In the genomic region with DNA sequence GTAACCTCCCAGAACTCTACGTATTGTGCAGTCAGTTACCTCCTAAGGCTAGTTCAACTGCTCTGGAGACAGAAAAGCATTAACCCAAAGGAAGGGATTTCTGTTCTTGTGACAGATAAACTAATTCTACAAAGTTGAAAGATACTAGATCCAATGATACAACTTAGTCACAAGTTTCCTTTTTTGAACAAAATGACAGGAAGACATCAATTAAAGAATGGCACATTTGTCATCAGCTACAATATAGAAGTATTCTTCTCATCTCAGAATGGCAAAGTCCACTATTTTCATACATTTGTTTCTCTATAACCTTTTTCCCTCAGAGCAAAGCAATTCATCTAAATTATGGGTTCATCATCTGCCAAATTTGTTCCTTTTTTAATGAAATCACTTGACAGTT, we compare ENCODE assay signal across 17 cellular contexts. TPM values are rescaled to one million over a fixed set of nuclear protein-coding genes. Genes with fewer than 3 reads are reported as not detected.
DNase-seq lines count a peak whose midpoint lies in the region; ATAC-seq, FAIRE-seq and TF ChIP-seq lines count a peak whose summit lies in the region.
"Had no signal": no experiment of that assay in that cellular context is flagged by ENCODE, and none has a peak within 500 bp of the region (broad histone marks: within the 10 kb centered on the region; RNA-seq: fewer than 3 reads in every experiment).

No MANE protein-coding gene starts in this region.

- H3K4me1 ChIP-seq in endothelial cell of umbilical vein (ENCODE audit: control insufficient read depth, extremely low read depth, insufficient read depth, low read length) (peaks cover 11% of the 10 kb centered on the region), mesenchymal stem cell (ENCODE audit: control insufficient read depth, insufficient read depth, low read depth, low read length) (peaks cover 2% of the 10 kb centered on the region)
- H3K4me1 ChIP-seq: BLaER1 had no signal

- no peak overlapping the region for H3K9ac ChIP-seq in endothelial cell of umbilical vein (replicated peaks; ENCODE audit: extremely low read depth, insufficient read depth, low read length)
- H3K9ac ChIP-seq in mesenchymal stem cell (ENCODE audit: low read length) = no peak overlapping the region
- H3K9ac ChIP-seq: BLaER1 had no signal

- no peak overlapping the region for H2AK5ac ChIP-seq in mesenchymal stem cell (ENCODE audit: low read length, severe bottlenecking)

- H3K4me3 ChIP-seq in endothelial cell of umbilical vein (replicated peaks in 1 of 3; ENCODE audit: insufficient read depth in 1 of 3, low read depth in 1 of 3, low read length in 3 of 3) (no peak overlapping the region), mesenchymal stem cell (ENCODE audit: insufficient read depth in 1 of 2, low read depth in 1 of 2, low read length in 2 of 2) (no peak overlapping the region)
- H3K4me3 ChIP-seq: BLaER1, GM12878, K562 had no signal

- no peak overlapping the region for H2AFZ ChIP-seq in endothelial cell of umbilical vein (ENCODE audit: low read depth, low read length)
- H2AFZ ChIP-seq in mesenchymal stem cell (ENCODE audit: low read depth, low read length) = no peak overlapping the region

- H4K8ac ChIP-seq in mesenchymal stem cell (ENCODE audit: low read length) = no peak overlapping the region

- H3K9me1 ChIP-seq in endothelial cell of umbilical vein (replicated peaks; ENCODE audit: control insufficient read depth, extremely low read depth, insufficient read depth, low read length) = no peaks in the 10 kb centered on the region

- no peak overlapping the region for H3K14ac ChIP-seq in mesenchymal stem cell (ENCODE audit: low read length in 2 of 2)

- peak; percentile 63 for FAIRE-seq in endothelial cell of umbilical vein (lab: Jason Lieb, UNC)
- FAIRE-seq: GM12878, GM18507, H1, K562 had no signal

- H3K27me3 ChIP-seq in endothelial cell of umbilical vein (ENCODE audit: control insufficient read depth in 2 of 2, insufficient read depth in 2 of 2, low read length in 2 of 2) (no peaks in the 10 kb centered on the region), mesenchymal stem cell (ENCODE audit: control insufficient read depth in 1 of 2, insufficient read depth in 1 of 2, low read length in 2 of 2) (no peaks in the 10 kb centered on the region)
- H3K27me3 ChIP-seq: BLaER1 had no signal

- H3K9me3 ChIP-seq in endothelial cell of umbilical vein (replicated peaks; ENCODE audit: control insufficient read depth, insufficient read depth, low read length) = no peaks in the 10 kb centered on the region
- no peaks in the 10 kb centered on the region for H3K9me3 ChIP-seq in mesenchymal stem cell (ENCODE audit: control insufficient read depth, low read length)
- H3K9me3 ChIP-seq: BLaER1 had no signal

- H2BK15ac ChIP-seq in mesenchymal stem cell (ENCODE audit: low read depth, poor library complexity, severe bottlenecking) = no peak overlapping the region

- no peak overlapping the region for H2BK12ac ChIP-seq in mesenchymal stem cell (ENCODE audit: low read length in 2 of 2)

- CTCF ChIA-PET in endothelial cell of umbilical vein (lab: Charles Lee) = no interaction called here

- no peak overlapping the region for H2BK120ac ChIP-seq in mesenchymal stem cell (ENCODE audit: low read depth, low read length)

- H3K4me2 ChIP-seq in endothelial cell of umbilical vein (ENCODE audit: insufficient read depth, low read length) (no peak overlapping the region), mesenchymal stem cell (ENCODE audit: low read length, poor library complexity, severe bottlenecking) (no peak overlapping the region)
- H3K4me2 ChIP-seq: BLaER1 had no signal

- H2BK5ac ChIP-seq in mesenchymal stem cell (ENCODE audit: low read depth, low read length, poor library complexity, severe bottlenecking) = no peak overlapping the region

- H3K4ac ChIP-seq in mesenchymal stem cell (ENCODE audit: low read depth in 1 of 2, low read length in 2 of 2) = no peak overlapping the region

- WGBS in mesenchymal stem cell = 100% methylated on average over 1 of the region's 1 CpG

- no peak for TF ChIP-seq POLR2A in endothelial cell of umbilical vein (IDR thresholded peaks at IDR 0.05; ENCODE audit: low read depth, low read length)

- ATAC-seq in HG03139 (IDR thresholded peaks at IDR 0.05; ENCODE audit: unreplicated experiment) (no peak), GM18907 (IDR thresholded peaks at IDR 0.05; ENCODE audit: unreplicated experiment) (no peak)
- ATAC-seq: GM12878, HCT116, K562 had no signal

- no peaks in the 10 kb centered on the region for H3K79me1 ChIP-seq in mesenchymal stem cell (replicated peaks; ENCODE audit: low read length, poor library complexity, severe bottlenecking)

- no peak overlapping the region for H3K23ac ChIP-seq in mesenchymal stem cell (ENCODE audit: low read length in 2 of 2)

- H4K20me1 ChIP-seq in endothelial cell of umbilical vein (replicated peaks; ENCODE audit: control insufficient read depth, extremely low read depth, insufficient read depth, low read length) = no peaks in the 10 kb centered on the region
- H4K20me1 ChIP-seq: BLaER1 had no signal

- no peak overlapping the region for H4K91ac ChIP-seq in mesenchymal stem cell (ENCODE audit: low read length)

- dilution Hi-C loops in endothelial cell of umbilical vein (cut with MboI; ENCODE audit: extremely low pct_ligation_motif_present, low sequenced_read_pairs) = no loop called here

- no peak overlapping the region for H3K27ac ChIP-seq in endothelial cell of umbilical vein (ENCODE audit: insufficient read depth, low read depth, low read length)
- no peak overlapping the region for H3K27ac ChIP-seq in mesenchymal stem cell (ENCODE audit: low read length, poor library complexity, severe bottlenecking)
- H3K27ac ChIP-seq: BLaER1 had no signal

- intact Hi-C loops in endothelial cell of umbilical vein (cut with micrococcal nuclease) (no loop called here), posterior cingulate gyrus (cut with DNase I) (no loop called here)

- POLR2A ChIA-PET in endothelial cell of umbilical vein (lab: Charles Lee) = no interaction called here

- no peaks in the 10 kb centered on the region for H3K36me3 ChIP-seq in endothelial cell of umbilical vein (ENCODE audit: control insufficient read depth in 2 of 2, extremely low read depth in 1 of 2, insufficient read depth in 2 of 2, low read length in 2 of 2)
- no peaks in the 10 kb centered on the region for H3K36me3 ChIP-seq in mesenchymal stem cell (ENCODE audit: control insufficient read depth in 1 of 2, insufficient read depth in 2 of 2, low read depth in 1 of 2, low read length in 2 of 2)
- H3K36me3 ChIP-seq: BLaER1 had no signal

- no peak for TF ChIP-seq CTCF in endothelial cell of umbilical vein (IDR thresholded peaks at IDR 0.05; ENCODE audit: extremely low read depth in 1 of 2, insufficient read depth in 1 of 2, low read depth in 1 of 2, low read length in 2 of 2)

- no peaks in the 10 kb centered on the region for H3K79me2 ChIP-seq in endothelial cell of umbilical vein (ENCODE audit: control insufficient read depth, insufficient read depth, low read length)

- no peak overlapping the region for H3K18ac ChIP-seq in mesenchymal stem cell (ENCODE audit: low read depth in 1 of 2, low read length in 2 of 2)

- peak; percentile 20 for DNase-seq in EH (ENCODE audit: low read depth)
- peak; percentile 36 for DNase-seq in RPMI7951 (ENCODE audit: low read depth)
- peak; percentile 29 for DNase-seq in endothelial cell of umbilical vein (ENCODE audit: low read depth, low spot score)
- peak; percentile 5 for DNase-seq in mesenchymal stem cell
- no peak for DNase-seq in posterior cingulate gyrus
- DNase-seq in stimulated activated CD4-positive, alpha-beta T cell treated with anti-CD3 and anti-CD28 coated beads, Interleukin-12 subunit alpha, Interleukin-12 subunit beta, amount 100 ng/mL, for 4 hours = no peak
- DNase-seq: AML-193; CD8-positive, alpha-beta memory T cell; DMS53 had no signal

- BruUV-seq in endothelial cell of umbilical vein (replicated peaks; lab: Mats Ljungman, UMichigan) = no TSS peak

TF ChIP-seq in endothelial cell of umbilical vein, 7 proteins besides CTCF, POLR2A, EP300 and RAD21:
- TF ChIP-seq JUN (IDR thresholded peaks at IDR 0.05; ENCODE audit: borderline replicate concordance, insufficient read depth, insufficient read length, low read depth) (no peak), POLR2AphosphoS5 (IDR thresholded peaks at IDR 0.05; ENCODE audit: insufficient read depth, low read depth, low read length) (no peak), FOS (IDR thresholded peaks at IDR 0.05; ENCODE audit: borderline replicate concordance, insufficient read depth, low read length) (peak; percentile 57), GATA2 (IDR thresholded peaks at IDR 0.05; ENCODE audit: insufficient read depth, insufficient read length, low read depth, low read length) (no peak)

RNA-seq across cellular contexts. Expression of a gene that starts 43.7 kb away (rescaled TPM):
- total RNA-seq in RPMI7951 (2014; rRNA removed; shearing (Covaris generic)) = 1.8 and 3.4 TPM in 2 replicates
- total RNA-seq in endothelial cell of umbilical vein = not detected in 2 replicates
- 0.05 and 0.10 TPM in 2 replicates for polyA plus RNA-seq in endothelial cell of umbilical vein
- 0.06 TPM in 1 of 2 replicates, not detected in the other for polyA plus RNA-seq in endothelial cell of umbilical vein (2011; cell fraction: cytosol; rRNA removed)
- 0.34 TPM in 1 of 2 replicates, not detected in the other for polyA plus RNA-seq in endothelial cell of umbilical vein (2011; cell fraction: nucleus; rRNA removed)
- not detected in 2 replicates for polyA plus RNA-seq in endothelial cell of umbilical vein (2012)
- polyA minus RNA-seq in endothelial cell of umbilical vein = 0.11 TPM in 1 of 2 replicates, not detected in the other
- 4.2 TPM for polyA minus RNA-seq in endothelial cell of umbilical vein (2011; cell fraction: cytosol; rRNA and poly(A)+ RNA removed)
- not detected in 2 replicates for polyA minus RNA-seq in endothelial cell of umbilical vein (2011; cell fraction: nucleus; rRNA and poly(A)+ RNA removed)
- polyA plus RNA-seq in mesenchymal stem cell (2013, experiment 1 of 2) = 0.30 TPM
- polyA plus RNA-seq in mesenchymal stem cell (2013, experiment 2 of 2) = 0.26 TPM
- polyA plus RNA-seq: CD8-positive, alpha-beta memory T cell had no signal

Comparison
In these comparisons a context has a peak if more than half of its experiments do, and no peak if none do; other contexts are left out.
1. DNase-seq: peak in EH (single experiment), RPMI7951 (single experiment), endothelial cell of umbilical vein (single experiment) and mesenchymal stem cell (single experiment); none in posterior cingulate gyrus (0 of 10) and stimulated activated CD4-positive, alpha-beta T cell treated with anti-CD3 and anti-CD28 coated beads, Interleukin-12 subunit alpha, Interleukin-12 subunit beta, amount 100 ng/mL, for 4 hours (single experiment).